Comparison of ENCODE assay signal across 8 cellular contexts in the genomic region with DNA sequence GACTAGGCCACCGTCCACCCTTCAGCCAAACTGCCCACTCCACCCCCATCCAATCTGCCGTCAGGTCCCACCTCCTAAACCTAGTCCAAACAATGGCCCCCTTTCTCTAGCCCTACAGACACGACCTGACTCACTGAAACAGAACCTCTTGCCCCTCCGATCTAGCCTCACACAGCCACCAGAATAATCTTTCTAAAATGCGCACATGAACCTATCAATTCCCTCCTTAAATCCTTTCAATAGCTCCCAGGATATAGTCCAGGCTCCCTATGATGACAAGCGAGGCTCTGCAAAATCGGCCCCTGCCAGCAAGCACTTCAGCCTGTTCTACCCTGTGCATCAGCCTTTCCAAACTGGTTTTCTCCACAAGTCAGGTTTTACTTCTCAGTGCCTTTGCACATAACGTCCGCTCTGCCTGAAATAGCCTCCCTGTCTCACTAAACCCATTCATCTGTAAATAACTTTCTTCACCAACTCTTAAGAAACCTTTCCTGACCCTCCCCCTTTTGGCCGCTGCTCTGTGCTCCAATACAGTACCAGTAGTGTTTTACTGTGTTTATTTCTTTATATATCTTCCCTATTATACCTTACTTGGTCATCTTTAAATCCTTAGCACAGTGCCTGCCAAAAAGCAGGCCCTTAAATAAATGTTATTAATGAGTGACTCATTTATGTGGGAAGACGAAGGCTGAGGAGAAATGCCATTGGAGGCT. TPM values are rescaled to one million over a fixed set of nuclear protein-coding genes. Genes with fewer than 3 reads are reported as not detected.
DNase-seq lines count a peak whose midpoint lies in the region; ATAC-seq and TF ChIP-seq lines count a peak whose summit lies in the region.

No MANE protein-coding gene starts in this region.

- H3K27ac Mint-ChIP-seq in mesothelial cell of epicardium, result peak overlapping the region; percentile 92

- H3K27me3 Mint-ChIP-seq in mesothelial cell of epicardium (ENCODE audit: low read depth), result peaks cover 3% of the 10 kb centered on the region

- H3K4me3 Mint-ChIP-seq in mesothelial cell of epicardium, result peak overlapping the region; percentile 81

- no peaks in the 10 kb centered on the region for H3K9me3 Mint-ChIP-seq in mesothelial cell of epicardium

- H3K4me1 Mint-ChIP-seq in mesothelial cell of epicardium, result peaks cover 13% of the 10 kb centered on the region

- no peaks in the 10 kb centered on the region for H3K36me3 ChIP-seq in MG63

- no peaks in the 10 kb centered on the region for H3K36me3 Mint-ChIP-seq in mesothelial cell of epicardium

- no peak overlapping the region for H3K4me3 ChIP-seq in MG63

- DNase-seq in Ammon's horn (ENCODE audit: low spot score) (peak; percentile 26), MG63 (peak; percentile 77), mesothelial cell of epicardium (ENCODE audit: low spot score in 2 of 2, unreplicated experiment in 2 of 2) (no peak), globus pallidus (ENCODE audit: low spot score) (no peak), COR-L47 (lab: John Stamatoyannopoulos, UW) (no peak)

- no peak for ATAC-seq in GM21737 (IDR thresholded peaks at IDR 0.05; ENCODE audit: unreplicated experiment)
- no peak for ATAC-seq in activated CD4-positive, CD25-positive, alpha-beta regulatory T cell treated with anti-CD3 and anti-CD28 coated beads, Interleukin-2, amount 50 U/mL, for 24 hours

- no peaks in the 10 kb centered on the region for H3K9me3 ChIP-seq in MG63

- peak overlapping the region; percentile 87 for H3K27ac ChIP-seq in cingulate gyrus (ENCODE audit: low read depth, low read length)

- TF ChIP-seq CTCF in mesothelial cell of epicardium (IDR thresholded peaks at IDR 0.05; ENCODE audit: unreplicated experiment), result no peak

- H3K27me3 ChIP-seq in MG63, result no peaks in the 10 kb centered on the region

RNA-seq across cellular contexts. Expression of a gene that starts 9.0 kb away (rescaled TPM):
- total RNA-seq in MG63 (2014; rRNA removed; shearing (Covaris generic); ENCODE audit: low replicate concordance), result 152 and 260 TPM in 2 replicates
- total RNA-seq in mesothelial cell of epicardium, result 32.0 to 33.4 TPM (median 32.4 TPM) in 3 replicates

RNA-seq across cellular contexts. Expression of a gene that starts 12.1 kb away (rescaled TPM):
- not detected in 2 replicates for total RNA-seq in MG63 (2014; rRNA removed; shearing (Covaris generic); ENCODE audit: low replicate concordance)
- 0.50 to 0.53 TPM in 2 of 3 replicates, not detected in the other for total RNA-seq in mesothelial cell of epicardium

RNA-seq across cellular contexts. Expression of a gene that starts 18.1 kb away (rescaled TPM):
- total RNA-seq in MG63 (2014; rRNA removed; shearing (Covaris generic); ENCODE audit: low replicate concordance), result 101 and 118 TPM in 2 replicates
- 40.3 to 42.4 TPM (median 41.4 TPM) in 3 replicates for total RNA-seq in mesothelial cell of epicardium

RNA-seq across cellular contexts. Expression of a gene that starts 39.9 kb away (rescaled TPM):
- total RNA-seq in MG63 (2014; rRNA removed; shearing (Covaris generic); ENCODE audit: low replicate concordance), result 51.1 and 60.4 TPM in 2 replicates
- total RNA-seq in mesothelial cell of epicardium, result 29.8 to 32.4 TPM (median 30.4 TPM) in 3 replicates

RNA-seq across cellular contexts. Expression of a gene that starts 39.9 kb away (rescaled TPM):
- total RNA-seq in MG63 (2014; rRNA removed; shearing (Covaris generic); ENCODE audit: low replicate concordance), result 2.5 and 4.9 TPM in 2 replicates
- 80.1 to 97.4 TPM (median 83.7 TPM) in 3 replicates for total RNA-seq in mesothelial cell of epicardium

Comparison
In these comparisons a context has a peak if more than half of its experiments do, and no peak if none do; other contexts are left out.
1. DNase-seq: peak in Ammon's horn (single experiment) and MG63 (single experiment); none in mesothelial cell of epicardium (0 of 2), globus pallidus (single experiment) and COR-L47 (single experiment).